Comparison of ENCODE assay signal across 1 cellular context in the genomic region with DNA sequence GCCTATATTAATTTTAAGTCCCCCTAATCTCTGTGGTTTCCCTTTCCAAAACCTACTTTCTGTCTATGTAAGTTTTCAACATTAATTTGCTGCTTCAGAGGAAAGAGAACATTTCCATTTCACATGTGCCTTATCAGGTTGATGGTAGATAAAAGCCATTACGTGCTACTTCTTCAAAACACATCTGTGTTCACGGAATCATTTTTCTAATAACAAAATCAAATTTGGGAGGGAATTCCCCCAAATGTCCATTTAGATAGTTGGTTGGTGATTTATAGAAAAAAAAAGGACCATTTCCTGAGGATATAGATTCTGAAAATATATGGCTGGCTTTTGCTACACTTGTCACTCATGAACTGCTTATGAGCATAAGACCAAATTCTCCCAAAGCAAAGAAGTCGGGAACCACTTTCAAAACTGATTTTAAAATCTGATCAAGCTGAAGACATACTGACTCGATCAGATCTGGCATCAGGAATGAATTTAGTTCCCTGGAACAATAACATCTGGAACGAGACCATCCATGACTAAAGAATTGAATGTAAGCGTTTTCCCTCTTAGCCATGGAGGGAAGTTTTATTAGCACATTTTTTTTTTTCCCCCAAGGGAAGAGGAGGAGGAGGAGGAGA.
TF ChIP-seq lines count a peak whose summit lies in the region.

No MANE protein-coding gene starts in this region.

TF ChIP-seq in endothelial cell of umbilical vein, 7 proteins besides CTCF, POLR2A, EP300 and RAD21:
- TF ChIP-seq, protein P1, sequence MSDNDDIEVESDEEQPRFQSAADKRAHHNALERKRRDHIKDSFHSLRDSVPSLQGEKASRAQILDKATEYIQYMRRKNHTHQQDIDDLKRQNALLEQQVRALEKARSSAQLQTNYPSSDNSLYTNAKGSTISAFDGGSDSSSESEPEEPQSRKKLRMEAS (IDR thresholded peaks at IDR 0.05; ENCODE audit: insufficient read depth, insufficient read length) = no peak
- TF ChIP-seq FOS (IDR thresholded peaks at IDR 0.05; ENCODE audit: borderline replicate concordance, insufficient read depth, low read length) (no peak), GATA2 (IDR thresholded peaks at IDR 0.05; ENCODE audit: insufficient read depth, insufficient read length, low read depth, low read length) (no peak), POLR2AphosphoS5 (IDR thresholded peaks at IDR 0.05; ENCODE audit: insufficient read depth, low read depth, low read length) (no peak), MYC (IDR thresholded peaks at IDR 0.05; ENCODE audit: low read depth, low read length) (no peak), JUN (IDR thresholded peaks at IDR 0.05; ENCODE audit: borderline replicate concordance, insufficient read depth, insufficient read length, low read depth) (no peak), EZH2 (IDR thresholded peaks at IDR 0.05; ENCODE audit: borderline replicate concordance, low read depth, low read length, severe bottlenecking) (no peak)
